ENCODE assay signal across 28 cellular contexts in the genomic region with DNA sequence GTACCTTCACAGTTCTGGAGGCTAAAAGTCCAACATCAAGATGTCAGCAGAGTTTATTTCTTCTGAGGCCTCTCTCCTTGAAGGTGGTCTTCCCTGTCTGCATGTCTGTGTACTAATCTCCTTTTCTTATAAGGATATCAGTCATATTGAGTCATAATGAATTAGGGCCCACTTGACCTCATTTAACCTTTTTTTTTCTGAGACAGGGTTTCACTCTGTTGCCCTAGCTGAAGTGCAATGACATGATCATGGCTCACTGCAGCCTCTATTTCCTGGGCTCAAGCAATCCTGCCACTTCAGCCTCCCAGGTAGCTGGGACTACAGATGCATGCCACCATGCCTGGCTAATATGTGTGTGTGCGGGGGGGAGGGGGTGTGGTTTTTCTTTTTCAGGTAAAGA. TPM values are rescaled to one million over a fixed set of nuclear protein-coding genes. Genes with fewer than 3 reads are reported as not detected.
"Had no signal": no experiment of that assay in that cellular context is flagged by ENCODE, and none has a peak within 500 bp of the region (broad histone marks: within the 10 kb centered on the region; RNA-seq: fewer than 3 reads in every experiment).

No MANE protein-coding gene starts in this region.

- FAIRE-seq: keratinocyte, urothelium cell line had no signal

- ATAC-seq: activated CD8-positive, alpha-beta memory T cell treated with anti-CD3 and anti-CD28 coated beads, Interleukin-2, amount 10 ng/mL, durations not matched to agents 7 days and 5 days; activated CD8-positive, alpha-beta T cell treated with anti-CD3 and anti-CD28 coated beads, Interleukin-2, amount 10 ng/mL, durations not matched to agents 7 days and 5 days; gastroesophageal sphincter; left colon; naive thymus-derived CD4-positive, alpha-beta T cell had no signal

- H3K4me1 ChIP-seq: breast epithelium, gastroesophageal sphincter, prostate gland, tibial nerve had no signal

- H3K27ac Mint-ChIP-seq: activated B cell treated with CpG ODN at 0.5 μM for 24 hours; activated CD8-positive, alpha-beta memory T cell treated with anti-CD3 and anti-CD28 coated beads, Interleukin-2, amount 10 ng/mL, durations not matched to agents 7 days and 5 days; activated CD8-positive, alpha-beta T cell treated with anti-CD3 and anti-CD28 coated beads, Interleukin-2, amount 10 ng/mL, durations not matched to agents 7 days and 5 days; activated naive CD4-positive, alpha-beta T cell treated with anti-CD3 and anti-CD28 coated beads, Interleukin-2, amount 50 U/mL, for 72 hours; activated T-helper 2 cell treated with anti-CD3 and anti-CD28 coated beads, Interferon-gamma antibody, Interleukin-2, Interleukin-4, amounts not matched to agents 10 μg/mL and 5 μg/mL and 100 μg/mL, durations not matched to agents 14 hours and 24 hours and 36 hours; naive thymus-derived CD4-positive, alpha-beta T cell; T-helper 2 cell treated with Interferon-gamma antibody and Interleukin-4, amounts not matched to agents 5 μg/mL and 100 μg/mL, for 36 hours had no signal

- H3K36me3 Mint-ChIP-seq: activated CD8-positive, alpha-beta memory T cell treated with anti-CD3 and anti-CD28 coated beads, Interleukin-2, amount 10 ng/mL, durations not matched to agents 7 days and 5 days; activated naive CD4-positive, alpha-beta T cell treated with anti-CD3 and anti-CD28 coated beads, Interleukin-2, amount 50 U/mL, for 72 hours; naive thymus-derived CD4-positive, alpha-beta T cell had no signal

- H3K4me3 ChIP-seq: breast epithelium, coronary artery, dorsolateral prefrontal cortex, gastroesophageal sphincter, ovary, prostate gland, smooth muscle cell, tibial nerve had no signal

- H3K4me2 ChIP-seq: smooth muscle cell had no signal

- H3K27me3 ChIP-seq: breast epithelium, dorsolateral prefrontal cortex, gastroesophageal sphincter, ovary, tibial nerve had no signal

- DNase-seq: activated B cell treated with CpG ODN at 0.5 μM for 24 hours; activated CD4-positive, alpha-beta T cell treated with anti-CD3 and anti-CD28 coated beads, Interleukin-2, amount 50 U/mL, for 1 hour; activated CD8-positive, alpha-beta memory T cell treated with anti-CD3 and anti-CD28 coated beads, Interleukin-2, amount 10 ng/mL, durations not matched to agents 7 days and 5 days; activated CD8-positive, alpha-beta T cell treated with anti-CD3 and anti-CD28 coated beads, Interleukin-2, amount 10 ng/mL, durations not matched to agents 7 days and 5 days; activated T-cell treated with anti-CD3 and anti-CD28 coated beads, Interleukin-2, amount 50 U/mL, for 48 hours; cerebellar nuclear complex; dorsolateral prefrontal cortex; effector memory CD4-positive, alpha-beta T cell; head of caudate nucleus; hippocampal formation; left colon; midbrain; naive thymus-derived CD4-positive, alpha-beta T cell; ovary; stimulated activated CD4-positive, alpha-beta T cell treated with anti-CD3 and anti-CD28 coated beads, Interleukin-1b, Interleukin-23, amount 100 ng/mL, for 48 hours; stimulated activated naive CD4-positive, alpha-beta T cell treated with Interleukin-2 at 50 U/mL for 16 hours; T-helper 1 cell had no signal

- H3K9me3 Mint-ChIP-seq: activated B cell treated with CpG ODN at 0.5 μM for 24 hours; activated naive CD4-positive, alpha-beta T cell treated with anti-CD3 and anti-CD28 coated beads, Interleukin-2, amount 50 U/mL, for 72 hours had no signal

- H3K4me1 Mint-ChIP-seq: activated B cell treated with CpG ODN at 0.5 μM for 24 hours; activated CD8-positive, alpha-beta memory T cell treated with anti-CD3 and anti-CD28 coated beads, Interleukin-2, amount 10 ng/mL, durations not matched to agents 7 days and 5 days had no signal

- H3K9me3 ChIP-seq: breast epithelium, gastroesophageal sphincter, ovary, prostate gland, tibial nerve had no signal

- H3K27me3 Mint-ChIP-seq: activated B cell treated with CpG ODN at 0.5 μM for 24 hours; activated CD8-positive, alpha-beta memory T cell treated with anti-CD3 and anti-CD28 coated beads, Interleukin-2, amount 10 ng/mL, durations not matched to agents 7 days and 5 days had no signal

- H3K36me3 ChIP-seq: breast epithelium, gastroesophageal sphincter, ovary, prostate gland, tibial nerve had no signal

- H3K4me3 Mint-ChIP-seq: activated B cell treated with CpG ODN at 0.5 μM for 24 hours; activated CD8-positive, alpha-beta memory T cell treated with anti-CD3 and anti-CD28 coated beads, Interleukin-2, amount 10 ng/mL, durations not matched to agents 7 days and 5 days; activated CD8-positive, alpha-beta T cell treated with anti-CD3 and anti-CD28 coated beads, Interleukin-2, amount 10 ng/mL, durations not matched to agents 7 days and 5 days; naive thymus-derived CD4-positive, alpha-beta T cell; T-helper 2 cell treated with Interferon-gamma antibody and Interleukin-4, amounts not matched to agents 5 μg/mL and 100 μg/mL, for 36 hours had no signal

- H3K27ac ChIP-seq: breast epithelium, coronary artery, gastroesophageal sphincter, ovary, prostate gland, tibial nerve had no signal

RNA-seq across cellular contexts. Expression of a gene that starts 41.7 kb away (rescaled TPM):
- total RNA-seq: activated B cell treated with CpG ODN at 0.5 μM for 24 hours; activated CD8-positive, alpha-beta T cell treated with anti-CD3 and anti-CD28 coated beads, Interleukin-2, amount 10 ng/mL, durations not matched to agents 7 days and 5 days; activated T-helper 2 cell treated with anti-CD3 and anti-CD28 coated beads, Interferon-gamma antibody, Interleukin-2, Interleukin-4, amounts not matched to agents 10 μg/mL and 5 μg/mL and 100 μg/mL, durations not matched to agents 14 hours and 24 hours and 36 hours had no signal
- polyA plus RNA-seq: naive thymus-derived CD4-positive, alpha-beta T cell had no signal
